ENCODE assay signal across 8 cellular contexts in genomic region chr1:47507921-47508894, GRCh38.
DNase-seq lines count a peak whose midpoint lies in the region; ATAC-seq, FAIRE-seq and TF ChIP-seq lines count a peak whose summit lies in the region.

No MANE protein-coding gene starts in this region.

- no peak for TF ChIP-seq CTCF in astrocyte (IDR thresholded peaks at IDR 0.05; ENCODE audit: insufficient read depth, low read depth, low read length)

- H3K4me3 Mint-ChIP-seq in astrocyte (ENCODE audit: unreplicated experiment), result peak overlapping the region; percentile 78

- H3K36me3 ChIP-seq in astrocyte (ENCODE audit: insufficient read depth, low read length), result no peaks in the 10 kb centered on the region

- no peak overlapping the region for H3K27ac Mint-ChIP-seq in astrocyte (ENCODE audit: unreplicated experiment)

- H3K4me1 ChIP-seq in astrocyte (ENCODE audit: insufficient read depth, low read length), result peaks cover 6% of the 10 kb centered on the region

- peaks cover 50% of the 10 kb centered on the region for H3K27me3 ChIP-seq in astrocyte (ENCODE audit: insufficient read depth, low read length)

- peaks cover 74% of the 10 kb centered on the region for H3K27me3 Mint-ChIP-seq in astrocyte (ENCODE audit: low read depth, unreplicated experiment)

- no peaks in the 10 kb centered on the region for H4K20me1 ChIP-seq in astrocyte (ENCODE audit: insufficient read depth, low read length)

- no peaks in the 10 kb centered on the region for H3K79me2 ChIP-seq in astrocyte (ENCODE audit: insufficient read depth, low read length)

- peak overlapping the region; percentile 56 for H2AFZ ChIP-seq in astrocyte (ENCODE audit: low read depth, low read length)

- no peak overlapping the region for H3K27ac ChIP-seq in astrocyte (ENCODE audit: low read depth, low read length)

- peaks cover 5% of the 10 kb centered on the region for H3K9me3 Mint-ChIP-seq in astrocyte (ENCODE audit: unreplicated experiment)

- no peak for FAIRE-seq in astrocyte (lab: Jason Lieb, UNC)

- H3K36me3 Mint-ChIP-seq in astrocyte (ENCODE audit: low read depth, unreplicated experiment), result no peaks in the 10 kb centered on the region

- no peaks in the 10 kb centered on the region for H3K4me1 Mint-ChIP-seq in astrocyte (ENCODE audit: low read depth, unreplicated experiment)

- peak overlapping the region; percentile 39 for H3K4me3 ChIP-seq in astrocyte (ENCODE audit: insufficient read depth, low read depth, low read length)

- DNase-seq in ELF-1 (ENCODE audit: low read depth, low spot score) (peak; percentile 74), NCI-H1105 treated with DMSO at 0.1 percent for 48 hours (lab: John Stamatoyannopoulos, UW) (peak; percentile 44), astrocyte (ENCODE audit: low read depth) (no peak), left kidney (ENCODE audit: low read depth, low spot score) (peak; percentile 95), AG08395 (ENCODE audit: low spot score) (no peak)
- DNase-seq in stimulated activated CD4-positive, alpha-beta T cell treated with anti-CD3 and anti-CD28 coated beads, TNF-alpha, amount 100 ng/mL, for 24 hours (ENCODE audit: low read depth in 3 of 3), result peak in 2 of 3 experiments; percentile 1 to 51

- H3K9me3 ChIP-seq in astrocyte (ENCODE audit: insufficient read depth, low read depth, low read length), result no peaks in the 10 kb centered on the region

- no peak for ATAC-seq in GM19035 (IDR thresholded peaks at IDR 0.05; ENCODE audit: unreplicated experiment)
- no peak for ATAC-seq in HG03342 (IDR thresholded peaks at IDR 0.05; ENCODE audit: unreplicated experiment)

- peak overlapping the region; percentile 81 for H3K4me2 ChIP-seq in astrocyte (ENCODE audit: low read length)

- peak overlapping the region; percentile 27 for H3K9ac ChIP-seq in astrocyte (ENCODE audit: low read length)

Comparison
In these comparisons a context has a peak if more than half of its experiments do, and no peak if none do; other contexts are left out.
1. DNase-seq: peak in ELF-1 (single experiment), NCI-H1105 treated with DMSO at 0.1 percent for 48 hours (single experiment), left kidney (single experiment) and stimulated activated CD4-positive, alpha-beta T cell treated with anti-CD3 and anti-CD28 coated beads, TNF-alpha, amount 100 ng/mL, for 24 hours (2 of 3); none in astrocyte (single experiment) and AG08395 (single experiment).